Comparison of ENCODE assay signal across 1 cellular context in the genomic region with DNA sequence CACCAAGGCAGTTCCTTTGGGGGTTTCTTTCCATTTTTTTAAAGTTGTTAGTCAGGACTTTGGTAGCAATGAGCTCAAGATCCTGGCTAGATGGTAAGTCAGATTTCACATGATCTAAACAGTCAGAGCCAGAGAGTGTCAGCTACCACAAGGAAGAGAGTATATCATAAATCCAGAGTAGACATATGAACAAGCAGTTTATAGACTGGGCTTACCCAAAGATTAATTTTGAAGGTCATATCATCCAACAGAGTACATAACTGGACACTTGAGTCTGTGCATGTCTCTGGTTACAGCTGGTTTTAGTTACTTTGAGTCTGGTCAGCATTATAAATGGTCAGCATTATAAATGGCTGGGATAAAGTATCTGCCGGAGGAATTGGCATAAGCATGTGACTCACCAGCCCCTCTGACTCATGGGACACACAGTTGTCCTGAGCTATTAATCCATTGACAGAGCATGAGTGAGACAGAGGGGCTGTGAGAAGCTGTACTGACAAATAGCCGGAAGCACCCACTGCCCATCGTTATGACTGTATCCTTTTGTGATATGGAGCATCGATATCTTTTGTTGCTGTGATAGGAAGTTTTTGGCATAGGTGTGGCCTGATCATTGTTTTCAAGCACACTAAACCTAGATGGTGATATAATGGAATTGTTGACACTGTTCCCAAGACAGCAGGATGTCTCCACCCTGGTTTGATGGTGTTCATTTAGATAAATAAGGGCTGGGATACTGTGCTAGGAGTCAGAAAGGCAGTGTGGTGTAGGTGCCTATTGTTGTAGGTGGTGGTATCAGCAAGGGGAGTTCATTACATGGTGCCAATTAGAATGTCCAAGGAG.
A peak's percentile ranks its signal among the peaks of the same experiment; 100 is the strongest.
TF ChIP-seq lines count a peak whose summit lies in the region.

No MANE protein-coding gene starts in this region.

TF ChIP-seq in SK-N-SH, 30 proteins besides CTCF, POLR2A, EP300 and RAD21 (continued from another document):
- TF ChIP-seq, protein P1, sequence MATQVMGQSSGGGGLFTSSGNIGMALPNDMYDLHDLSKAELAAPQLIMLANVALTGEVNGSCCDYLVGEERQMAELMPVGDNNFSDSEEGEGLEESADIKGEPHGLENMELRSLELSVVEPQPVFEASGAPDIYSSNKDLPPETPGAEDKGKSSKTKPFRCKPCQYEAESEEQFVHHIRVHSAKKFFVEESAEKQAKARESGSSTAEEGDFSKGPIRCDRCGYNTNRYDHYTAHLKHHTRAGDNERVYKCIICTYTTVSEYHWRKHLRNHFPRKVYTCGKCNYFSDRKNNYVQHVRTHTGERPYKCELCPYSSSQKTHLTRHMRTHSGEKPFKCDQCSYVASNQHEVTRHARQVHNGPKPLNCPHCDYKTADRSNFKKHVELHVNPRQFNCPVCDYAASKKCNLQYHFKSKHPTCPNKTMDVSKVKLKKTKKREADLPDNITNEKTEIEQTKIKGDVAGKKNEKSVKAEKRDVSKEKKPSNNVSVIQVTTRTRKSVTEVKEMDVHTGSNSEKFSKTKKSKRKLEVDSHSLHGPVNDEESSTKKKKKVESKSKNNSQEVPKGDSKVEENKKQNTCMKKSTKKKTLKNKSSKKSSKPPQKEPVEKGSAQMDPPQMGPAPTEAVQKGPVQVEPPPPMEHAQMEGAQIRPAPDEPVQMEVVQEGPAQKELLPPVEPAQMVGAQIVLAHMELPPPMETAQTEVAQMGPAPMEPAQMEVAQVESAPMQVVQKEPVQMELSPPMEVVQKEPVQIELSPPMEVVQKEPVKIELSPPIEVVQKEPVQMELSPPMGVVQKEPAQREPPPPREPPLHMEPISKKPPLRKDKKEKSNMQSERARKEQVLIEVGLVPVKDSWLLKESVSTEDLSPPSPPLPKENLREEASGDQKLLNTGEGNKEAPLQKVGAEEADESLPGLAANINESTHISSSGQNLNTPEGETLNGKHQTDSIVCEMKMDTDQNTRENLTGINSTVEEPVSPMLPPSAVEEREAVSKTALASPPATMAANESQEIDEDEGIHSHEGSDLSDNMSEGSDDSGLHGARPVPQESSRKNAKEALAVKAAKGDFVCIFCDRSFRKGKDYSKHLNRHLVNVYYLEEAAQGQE (IDR thresholded peaks at IDR 0.05; ENCODE audit: low read depth, low read length), result peak; percentile 71
- TF ChIP-seq YY1 (IDR thresholded peaks at IDR 0.05; ENCODE audit: low read depth), result 0 out of 2 replicates have a peak, but pooled peaks have one; percentile 20
- peak; percentile 92 for TF ChIP-seq RXRA (IDR thresholded peaks at IDR 0.05; ENCODE audit: borderline replicate concordance, low read depth)
- TF ChIP-seq, protein P2, sequence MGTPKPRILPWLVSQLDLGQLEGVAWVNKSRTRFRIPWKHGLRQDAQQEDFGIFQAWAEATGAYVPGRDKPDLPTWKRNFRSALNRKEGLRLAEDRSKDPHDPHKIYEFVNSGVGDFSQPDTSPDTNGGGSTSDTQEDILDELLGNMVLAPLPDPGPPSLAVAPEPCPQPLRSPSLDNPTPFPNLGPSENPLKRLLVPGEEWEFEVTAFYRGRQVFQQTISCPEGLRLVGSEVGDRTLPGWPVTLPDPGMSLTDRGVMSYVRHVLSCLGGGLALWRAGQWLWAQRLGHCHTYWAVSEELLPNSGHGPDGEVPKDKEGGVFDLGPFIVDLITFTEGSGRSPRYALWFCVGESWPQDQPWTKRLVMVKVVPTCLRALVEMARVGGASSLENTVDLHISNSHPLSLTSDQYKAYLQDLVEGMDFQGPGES (IDR thresholded peaks at IDR 0.05; ENCODE audit: low read depth, low read length), result no peak
- TF ChIP-seq, protein P3, sequence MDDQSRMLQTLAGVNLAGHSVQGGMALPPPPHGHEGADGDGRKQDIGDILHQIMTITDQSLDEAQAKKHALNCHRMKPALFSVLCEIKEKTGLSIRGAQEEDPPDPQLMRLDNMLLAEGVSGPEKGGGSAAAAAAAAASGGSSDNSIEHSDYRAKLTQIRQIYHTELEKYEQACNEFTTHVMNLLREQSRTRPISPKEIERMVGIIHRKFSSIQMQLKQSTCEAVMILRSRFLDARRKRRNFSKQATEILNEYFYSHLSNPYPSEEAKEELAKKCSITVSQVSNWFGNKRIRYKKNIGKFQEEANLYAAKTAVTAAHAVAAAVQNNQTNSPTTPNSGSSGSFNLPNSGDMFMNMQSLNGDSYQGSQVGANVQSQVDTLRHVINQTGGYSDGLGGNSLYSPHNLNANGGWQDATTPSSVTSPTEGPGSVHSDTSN (IDR thresholded peaks at IDR 0.05), result peak; percentile 98
- TF ChIP-seq NFIC (IDR thresholded peaks at IDR 0.05; ENCODE audit: borderline replicate concordance), result peak; percentile 97
- TF ChIP-seq, protein P4, sequence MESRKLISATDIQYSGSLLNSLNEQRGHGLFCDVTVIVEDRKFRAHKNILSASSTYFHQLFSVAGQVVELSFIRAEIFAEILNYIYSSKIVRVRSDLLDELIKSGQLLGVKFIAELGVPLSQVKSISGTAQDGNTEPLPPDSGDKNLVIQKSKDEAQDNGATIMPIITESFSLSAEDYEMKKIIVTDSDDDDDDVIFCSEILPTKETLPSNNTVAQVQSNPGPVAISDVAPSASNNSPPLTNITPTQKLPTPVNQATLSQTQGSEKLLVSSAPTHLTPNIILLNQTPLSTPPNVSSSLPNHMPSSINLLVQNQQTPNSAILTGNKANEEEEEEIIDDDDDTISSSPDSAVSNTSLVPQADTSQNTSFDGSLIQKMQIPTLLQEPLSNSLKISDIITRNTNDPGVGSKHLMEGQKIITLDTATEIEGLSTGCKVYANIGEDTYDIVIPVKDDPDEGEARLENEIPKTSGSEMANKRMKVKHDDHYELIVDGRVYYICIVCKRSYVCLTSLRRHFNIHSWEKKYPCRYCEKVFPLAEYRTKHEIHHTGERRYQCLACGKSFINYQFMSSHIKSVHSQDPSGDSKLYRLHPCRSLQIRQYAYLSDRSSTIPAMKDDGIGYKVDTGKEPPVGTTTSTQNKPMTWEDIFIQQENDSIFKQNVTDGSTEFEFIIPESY (IDR thresholded peaks at IDR 0.05; ENCODE audit: borderline replicate concordance, low read depth), result peak; percentile 94
- 0 out of 2 replicates have a peak, but pooled peaks have one; percentile 33 for TF ChIP-seq RCOR1 (IDR thresholded peaks at IDR 0.05; ENCODE audit: low read length)
- peak; percentile 81 for TF ChIP-seq MEF2A (IDR thresholded peaks at IDR 0.05; ENCODE audit: borderline replicate concordance, low read depth)
- TF ChIP-seq CHD2 (IDR thresholded peaks at IDR 0.05; ENCODE audit: low read length, partially characterized antibody), result no peak
- peak; percentile 99 for TF ChIP-seq FOSL2 (IDR thresholded peaks at IDR 0.05; ENCODE audit: borderline replicate concordance, low read depth)
- peak; percentile 8; the same call in 1 of the 2 replicates for TF ChIP-seq GABPA (IDR thresholded peaks at IDR 0.05; ENCODE audit: low read depth)
- no peak for TF ChIP-seq EZH2phosphoT487 (IDR thresholded peaks at IDR 0.05; ENCODE audit: borderline replicate concordance, low read depth)
- TF ChIP-seq FOXM1 (IDR thresholded peaks at IDR 0.05; ENCODE audit: low read depth), result peak; percentile 98
- TF ChIP-seq FOXJ3 (CRISPR knock-in tag; IDR thresholded peaks at IDR 0.05), result no peak
- peak; percentile 48 for TF ChIP-seq ELF1 (IDR thresholded peaks at IDR 0.05)
- peak; percentile 94 for TF ChIP-seq JUND (IDR thresholded peaks at IDR 0.05)
- no peak for TF ChIP-seq MXI1 (IDR thresholded peaks at IDR 0.05; ENCODE audit: low read depth, low read length)
- TF ChIP-seq SIN3A (IDR thresholded peaks at IDR 0.05; ENCODE audit: borderline replicate concordance, low read depth, low read length), result 0 out of 2 replicates have a peak, but pooled peaks have one; percentile 20
- TF ChIP-seq POLR2AphosphoS5 (IDR thresholded peaks at IDR 0.05; ENCODE audit: low read depth, low read length), result peak; percentile 99
- TF ChIP-seq, protein P5, sequence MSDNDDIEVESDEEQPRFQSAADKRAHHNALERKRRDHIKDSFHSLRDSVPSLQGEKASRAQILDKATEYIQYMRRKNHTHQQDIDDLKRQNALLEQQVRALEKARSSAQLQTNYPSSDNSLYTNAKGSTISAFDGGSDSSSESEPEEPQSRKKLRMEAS (IDR thresholded peaks at IDR 0.05; ENCODE audit: low read depth), result peak; percentile 33; the same call in 1 of the 2 replicates
- no peak for TF ChIP-seq GATA2 (CRISPR knock-in tag; IDR thresholded peaks at IDR 0.05)
- TF ChIP-seq TAF1 (IDR thresholded peaks at IDR 0.05; ENCODE audit: borderline replicate concordance, low read depth, low read length), result no peak
- TF ChIP-seq TEAD4 (IDR thresholded peaks at IDR 0.05; ENCODE audit: borderline replicate concordance, insufficient read depth), result peak; percentile 99
- TF ChIP-seq NRF1 (IDR thresholded peaks at IDR 0.05; ENCODE audit: low read depth, low read length), result no peak
- TF ChIP-seq TCF12 (IDR thresholded peaks at IDR 0.05), result peak; percentile 100
